7 cellular contexts compared by ENCODE assay signal in the genomic region with DNA sequence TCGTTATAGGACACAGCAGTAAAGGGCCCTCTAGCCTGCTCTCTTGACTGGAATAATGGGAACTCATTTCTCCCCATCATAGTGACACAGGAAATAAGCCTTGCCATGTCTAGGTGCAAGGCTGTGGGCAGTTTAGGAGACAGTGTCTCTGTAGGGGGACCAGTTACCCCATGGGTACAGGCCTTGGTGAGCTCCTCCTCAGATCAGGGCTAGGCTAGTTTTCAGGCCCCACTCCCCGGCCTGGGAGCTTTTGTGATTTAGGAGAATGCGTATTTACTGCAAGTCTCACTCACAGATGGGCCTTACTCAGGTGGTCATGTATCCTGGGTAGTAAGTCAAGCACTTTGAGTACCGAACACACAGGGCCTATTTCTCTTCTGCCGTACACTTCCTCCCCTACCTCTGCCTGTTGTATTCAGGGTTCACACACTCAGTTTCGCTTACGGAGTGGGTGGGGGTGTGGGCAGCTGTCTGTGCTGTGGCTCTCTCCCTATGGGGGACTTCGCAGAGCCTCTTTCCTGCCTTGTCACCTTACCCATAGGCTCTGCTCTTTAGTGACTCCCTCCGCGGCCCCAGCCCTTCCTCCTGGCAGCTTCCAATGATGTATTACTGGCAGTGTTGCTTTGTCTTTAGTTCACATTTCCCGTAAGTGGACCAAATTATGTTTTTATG. TPM values are rescaled to one million over a fixed set of nuclear protein-coding genes. Genes with fewer than 3 reads are reported as not detected.
DNase-seq lines count a peak whose midpoint lies in the region; ATAC-seq and TF ChIP-seq lines count a peak whose summit lies in the region.

No MANE protein-coding gene starts in this region.

- no peak for DNase-seq in endodermal cell
- DNase-seq in stimulated activated CD4-positive, alpha-beta T cell treated with anti-CD3 and anti-CD28 coated beads, TNF-alpha, amount 100 ng/mL, for 48 hours (ENCODE audit: low read depth in 3 of 3): peak; percentile 14 to 55 (median 42)
- no peak for DNase-seq in iPS-NIHi11 (ENCODE audit: low spot score)
- no peak for DNase-seq in foreskin fibroblast
- DNase-seq in caudate nucleus (lab: John Stamatoyannopoulos, UW): no peak

- H3K9me3 Mint-ChIP-seq in endodermal cell: no peaks in the 10 kb centered on the region

- H3K27ac Mint-ChIP-seq in endodermal cell: peak overlapping the region; percentile 74

- H3K36me3 ChIP-seq in endodermal cell (ENCODE audit: control insufficient read depth, insufficient read depth, low read length): peaks cover 16% of the 10 kb centered on the region

- H3K4me1 Mint-ChIP-seq in endodermal cell: peaks cover 35% of the 10 kb centered on the region

- no peak overlapping the region for H3K4me3 Mint-ChIP-seq in endodermal cell

- TF ChIP-seq CTCF in endodermal cell (conservative IDR thresholded peaks at IDR 0.05): no peak
- no peak for TF ChIP-seq CTCF in foreskin fibroblast (IDR thresholded peaks at IDR 0.05; ENCODE audit: low read depth, low read length)

- H3K27me3 ChIP-seq in endodermal cell (ENCODE audit: control insufficient read depth, insufficient read depth, low read length, poor library complexity, severe bottlenecking): no peaks in the 10 kb centered on the region

- H3K36me3 Mint-ChIP-seq in endodermal cell (ENCODE audit: low read depth): peaks cover 23% of the 10 kb centered on the region

- H3K27ac ChIP-seq in endodermal cell (ENCODE audit: low read depth, low read length) (peak overlapping the region; percentile 36), caudate nucleus (ENCODE audit: low read depth, low read length) (no peak overlapping the region)

- peak; percentile 81 for ATAC-seq in GM21825 (IDR thresholded peaks at IDR 0.05; ENCODE audit: unreplicated experiment)
- peak; percentile 97 to 98 for ATAC-seq in activated CD4-positive, CD25-positive, alpha-beta regulatory T cell treated with anti-CD3 and anti-CD28 coated beads, Interleukin-2, amount 50 U/mL, for 24 hours

- no peaks in the 10 kb centered on the region for H3K9me3 ChIP-seq in endodermal cell (ENCODE audit: control insufficient read depth, low read length)

- H3K4me1 ChIP-seq in endodermal cell (ENCODE audit: control insufficient read depth, insufficient read depth, low read length): no peaks in the 10 kb centered on the region

- WGBS in endodermal cell (ENCODE audit: insufficient coverage in 1 of 2, insufficient read length in 1 of 2), 2 experiments: 87 to 92% methylated on average over 10 to 11 of the region's 11 CpGs

- H3K4me3 ChIP-seq in endodermal cell (ENCODE audit: low read length): no peak overlapping the region
- H3K4me3 ChIP-seq in foreskin fibroblast (ENCODE audit: low read depth in 1 of 2, low read length in 2 of 2): no peak overlapping the region

- H3K9ac ChIP-seq in endodermal cell (ENCODE audit: extremely low read depth, low read length, poor library complexity, severe bottlenecking): no peak overlapping the region

- no peaks in the 10 kb centered on the region for H3K27me3 Mint-ChIP-seq in endodermal cell (ENCODE audit: insufficient read depth)

RNA-seq across cellular contexts. Expression of a gene that starts 34.2 kb away (rescaled TPM):
- total RNA-seq in endodermal cell: 10 to 100 TPM; 32.1 to 39.0 TPM
- 26.9 TPM for polyA plus RNA-seq in endodermal cell (2013, experiment 1 of 2)
- polyA plus RNA-seq in endodermal cell (2013, experiment 2 of 2): 25.5 TPM

Comparison
In these comparisons a context has a peak if more than half of its experiments do, and no peak if none do; other contexts are left out.
1. DNase-seq: peak in stimulated activated CD4-positive, alpha-beta T cell treated with anti-CD3 and anti-CD28 coated beads, TNF-alpha, amount 100 ng/mL, for 48 hours (3 of 3); none in endodermal cell (single experiment), iPS-NIHi11 (single experiment), foreskin fibroblast (0 of 2) and caudate nucleus (0 of 61).